Comparison of ENCODE assay signal across 30 cellular contexts in the genomic region with DNA sequence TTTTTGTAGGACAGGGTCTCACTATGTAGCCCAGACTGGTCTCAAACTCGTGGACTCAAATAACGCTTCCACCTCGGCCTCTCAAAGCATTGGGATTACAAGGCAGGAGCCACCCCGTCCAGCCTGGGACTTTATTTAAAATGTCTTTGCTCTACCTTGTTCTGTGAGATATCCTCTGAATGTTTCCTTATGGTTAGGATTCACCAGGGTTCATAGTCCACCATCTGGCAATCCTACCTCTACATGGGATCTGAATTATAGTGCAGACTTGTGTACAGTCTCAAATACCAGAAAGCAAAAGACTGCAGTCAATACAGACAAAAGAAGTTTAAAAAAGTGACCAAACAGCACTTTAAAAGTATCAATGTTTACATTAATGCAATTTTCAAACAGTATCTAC. TPM values are rescaled to one million over a fixed set of nuclear protein-coding genes. Genes with fewer than 3 reads are reported as not detected.
DNase-seq lines count a peak whose midpoint lies in the region; ATAC-seq, FAIRE-seq and TF ChIP-seq lines count a peak whose summit lies in the region.
"Had no signal": no experiment of that assay in that cellular context is flagged by ENCODE, and none has a peak within 500 bp of the region (broad histone marks: within the 10 kb centered on the region; RNA-seq: fewer than 3 reads in every experiment).

No MANE protein-coding gene starts in this region.

- no TSS peak for BruUV-seq in HepG2 (replicated peaks; lab: Mats Ljungman, UMichigan)

- H3K9me3 ChIP-seq in HepG2 (ENCODE audit: low read length) (no peaks in the 10 kb centered on the region), right lobe of liver (no peaks in the 10 kb centered on the region), endodermal cell (ENCODE audit: control insufficient read depth, low read length) (peaks cover 6% of the 10 kb centered on the region)
- H3K9me3 ChIP-seq: BE2C had no signal

- H3K4me3 Mint-ChIP-seq in progenitor cell of endocrine pancreas (ENCODE audit: low read depth) (no peak overlapping the region), endodermal cell (no peak overlapping the region)
- H3K4me3 Mint-ChIP-seq: CD14-positive monocyte; CD4-positive, alpha-beta memory T cell had no signal

- no peak for TF ChIP-seq RAD21 in HepG2 (CRISPR knock-in tag; IDR thresholded peaks at IDR 0.05)

- peaks cover 28% of the 10 kb centered on the region for H3K79me2 ChIP-seq in HepG2 (ENCODE audit: insufficient read depth, low read length)

- H3K27me3 ChIP-seq in HepG2 (ENCODE audit: control insufficient read depth in 1 of 2, insufficient read depth in 2 of 2, low read length in 2 of 2) (no peaks in the 10 kb centered on the region), right lobe of liver (no peaks in the 10 kb centered on the region), endodermal cell (ENCODE audit: control insufficient read depth, insufficient read depth, low read length, poor library complexity, severe bottlenecking) (no peaks in the 10 kb centered on the region)
- H3K27me3 ChIP-seq: BE2C, BLaER1 had no signal

- DNase-seq in HepG2 (ENCODE audit: low spot score) (no peak), right lobe of liver (no peak), left colon (no peak), progenitor cell of endocrine pancreas (ENCODE audit: low spot score, unreplicated experiment) (no peak), endodermal cell (no peak)
- DNase-seq in activated T-cell treated with anti-CD3 and anti-CD28 coated beads, Interleukin-2, amount 50 U/mL, for 48 hours = no peak
- DNase-seq: 8988T; ACHN; BE2C; C1 segment of cervical spinal cord; CD4-positive, alpha-beta memory T cell; CD4-positive, CD25-positive, alpha-beta regulatory T cell; CD8-positive, alpha-beta memory T cell; COR-L47; DMS 273 treated with DMSO at 0.1 percent for 48 hours; DMS153; DMS53; DMS79; DND-41; EL; GDM1 had no signal

- WGBS in HepG2 (ENCODE audit: low lambda C conversion rate) = 97% methylated on average over 4 of the region's 4 CpGs
- 95% methylated on average over 4 of the region's 4 CpGs for WGBS in right lobe of liver (ENCODE audit: insufficient coverage, low coverage, low lambda C conversion rate, missing lambda C conversion rate)
- 93 to 94% methylated on average over 4 of the region's 4 CpGs for WGBS in endodermal cell (ENCODE audit: insufficient coverage in 1 of 2, insufficient read length in 1 of 2), 2 experiments

- H3K9me3 Mint-ChIP-seq in progenitor cell of endocrine pancreas (ENCODE audit: low read depth) = no peaks in the 10 kb centered on the region
- peaks cover 6% of the 10 kb centered on the region for H3K9me3 Mint-ChIP-seq in endodermal cell
- H3K9me3 Mint-ChIP-seq: CD4-positive, alpha-beta memory T cell; CD4-positive, CD25-positive, alpha-beta regulatory T cell; CD8-positive, alpha-beta memory T cell had no signal

- H3K36me3 Mint-ChIP-seq in progenitor cell of endocrine pancreas (ENCODE audit: insufficient read depth) = peaks cover 29% of the 10 kb centered on the region
- peaks cover 37% of the 10 kb centered on the region for H3K36me3 Mint-ChIP-seq in endodermal cell (ENCODE audit: low read depth)

- H3K27ac ChIP-seq in HepG2 (ENCODE audit: extremely low read length, insufficient read depth, low read length) (no peak overlapping the region), right lobe of liver (no peak overlapping the region), endodermal cell (ENCODE audit: low read depth, low read length) (no peak overlapping the region)
- H3K27ac ChIP-seq: BLaER1 had no signal

- H3K4me1 Mint-ChIP-seq in progenitor cell of endocrine pancreas (ENCODE audit: low read depth) = peaks cover 6% of the 10 kb centered on the region
- H3K4me1 Mint-ChIP-seq in endodermal cell = peaks cover 6% of the 10 kb centered on the region

- in situ Hi-C loops in HepG2 (cut with HindIII; ENCODE audit: extremely low pct_ligation_motif_present, low pct_unique_long_range_greater_than_20kb) = no loop called here

- H4K20me1 ChIP-seq in HepG2 (ENCODE audit: insufficient read depth, low read length) = peaks cover 20% of the 10 kb centered on the region

- FAIRE-seq in HepG2 (lab: Jason Lieb, UNC) = peak; percentile 36
- FAIRE-seq: A204.1, GM12878, GM12892, GM18507, GM19239 had no signal

- no peak overlapping the region for H3K9ac ChIP-seq in HepG2 (ENCODE audit: insufficient read depth, low read depth, low read length)
- H3K9ac ChIP-seq in endodermal cell (ENCODE audit: extremely low read depth, low read length, poor library complexity, severe bottlenecking) = no peak overlapping the region
- H3K9ac ChIP-seq: BLaER1 had no signal

- H3K27ac Mint-ChIP-seq in progenitor cell of endocrine pancreas (peak overlapping the region; percentile 70), endodermal cell (no peak overlapping the region)
- H3K27ac Mint-ChIP-seq: CD14-positive monocyte; CD4-positive, alpha-beta memory T cell; CD4-positive, CD25-positive, alpha-beta regulatory T cell had no signal

- H3K4me2 ChIP-seq in HepG2 (ENCODE audit: low read depth, low read length) = no peak overlapping the region
- H3K4me2 ChIP-seq: BLaER1 had no signal

- no peak overlapping the region for H3K4me3 ChIP-seq in HepG2 (replicated peaks in 1 of 3; ENCODE audit: insufficient read depth in 1 of 3, low read depth in 2 of 3, low read length in 3 of 3)
- no peak overlapping the region for H3K4me3 ChIP-seq in right lobe of liver
- H3K4me3 ChIP-seq in endodermal cell (ENCODE audit: low read length) = no peak overlapping the region
- H3K4me3 ChIP-seq: BLaER1, GM12878 had no signal

- POLR2A ChIA-PET in HepG2 (lab: Yijun Ruan, JAX) = no interaction called here

- intact Hi-C loops in HepG2 (cut with micrococcal nuclease; ENCODE audit: unreplicated experiment) = no loop called here
- intact Hi-C loops in right lobe of liver (cut with DNase I) = no loop called here
- intact Hi-C loops in left colon (cut with DNase I, micrococcal nuclease) = no loop called here

- H3K4me1 ChIP-seq in HepG2 (ENCODE audit: insufficient read depth, low read length) = peaks cover 11% of the 10 kb centered on the region
- peaks cover 0 to 13% (median 0%) of the 10 kb centered on the region in 4 donors for H3K4me1 ChIP-seq in right lobe of liver
- H3K4me1 ChIP-seq in endodermal cell (ENCODE audit: control insufficient read depth, insufficient read depth, low read length) = no peaks in the 10 kb centered on the region
- H3K4me1 ChIP-seq: BE2C, BLaER1 had no signal

- TF ChIP-seq POLR2A in HepG2 (IDR thresholded peaks at IDR 0.05; ENCODE audit: insufficient read depth in 1 of 2, low read depth in 2 of 2, low read length in 2 of 2) (no peak), right lobe of liver (IDR thresholded peaks at IDR 0.05) (no peak)

- H3K27me3 Mint-ChIP-seq in progenitor cell of endocrine pancreas (no peaks in the 10 kb centered on the region), endodermal cell (ENCODE audit: insufficient read depth) (no peaks in the 10 kb centered on the region)
- H3K27me3 Mint-ChIP-seq: CD4-positive, alpha-beta memory T cell; CD4-positive, CD25-positive, alpha-beta regulatory T cell had no signal

- ATAC-seq in HepG2 = no peak
- no peak for ATAC-seq in right lobe of liver
- peak; percentile 99 for ATAC-seq in left colon
- ATAC-seq in GM18868 (IDR thresholded peaks at IDR 0.05; ENCODE audit: unreplicated experiment) = no peak
- ATAC-seq: GM12878 had no signal

- TF ChIP-seq EP300 in HepG2 (IDR thresholded peaks at IDR 0.05; ENCODE audit: low read depth in 2 of 2, low read length in 2 of 2) = no peak
- no peak for TF ChIP-seq EP300 in HepG2 (CRISPR knock-in tag; IDR thresholded peaks at IDR 0.05; ENCODE audit: borderline replicate concordance)

- TF ChIP-seq CTCF in HepG2 (CRISPR knock-in tag; IDR thresholded peaks at IDR 0.05) (no peak), right lobe of liver (IDR thresholded peaks at IDR 0.05) (no peak), progenitor cell of endocrine pancreas (IDR thresholded peaks at IDR 0.05; ENCODE audit: unreplicated experiment) (no peak), endodermal cell (conservative IDR thresholded peaks at IDR 0.05) (no peak)

- CTCF ChIA-PET in HepG2 (lab: Yijun Ruan, JAX; ENCODE audit: low intra/inter-chr PET ratio, low total read pairs) = no interaction called here

- H3K36me3 ChIP-seq in HepG2 (replicated peaks in 1 of 2; ENCODE audit: control insufficient read depth in 1 of 2, insufficient read depth in 2 of 2, low read length in 2 of 2) (peaks cover 6 to 28% of the 10 kb centered on the region in 2 experiments), right lobe of liver (peaks cover 0 to 32% (median 12%) of the 10 kb centered on the region in 4 donors), endodermal cell (ENCODE audit: control insufficient read depth, insufficient read depth, low read length) (peaks cover 33% of the 10 kb centered on the region)

- no peak overlapping the region for H2AFZ ChIP-seq in HepG2 (ENCODE audit: low read length)

RNA-seq across cellular contexts. Expression of a gene that starts 10.1 kb away (rescaled TPM):
- 40.9 and 55.0 TPM in 2 replicates for total RNA-seq in HepG2 (2016; rRNA removed; fragmentation: Illumina TruSeq; extraction: Trizol)
- total RNA-seq in HepG2 (2016; cell fraction: cytosol; rRNA removed; fragmentation: Illumina TruSeq; extraction: Trizol; ENCODE audit: low read depth) = 52.3 and 55.7 TPM in 2 replicates
- 43.2 and 52.1 TPM in 2 replicates for total RNA-seq in HepG2 (2016; cell fraction: insoluble cytoplasmic fraction; rRNA removed; fragmentation: Illumina TruSeq; extraction: Trizol)
- 86.1 and 93.3 TPM in 2 replicates for total RNA-seq in HepG2 (2016; cell fraction: membrane; rRNA removed; fragmentation: Illumina TruSeq; extraction: Trizol)
- 25.0 and 26.1 TPM in 2 replicates for total RNA-seq in HepG2 (2016; cell fraction: nucleus; rRNA removed; fragmentation: Illumina TruSeq; extraction: Trizol)
- polyA plus RNA-seq in HepG2 (2011; rRNA removed) = 22.0 and 29.2 TPM in 2 replicates
- polyA plus RNA-seq in HepG2 (2011; cell fraction: cytosol; rRNA removed) = 12.4 and 20.1 TPM in 2 replicates
- 8.6 and 10.7 TPM in 2 replicates for polyA plus RNA-seq in HepG2 (2011; cell fraction: nucleus; rRNA removed)
- polyA plus RNA-seq in HepG2 (2012) = 27.7 and 28.7 TPM in 2 replicates
- polyA plus RNA-seq in HepG2 (2016; cell fraction: cytosol; fragmentation: Illumina TruSeq; extraction: Trizol; ENCODE audit: low read depth) = 66.1 and 75.8 TPM in 2 replicates
- 58.6 and 61.4 TPM in 2 replicates for polyA plus RNA-seq in HepG2 (2016; cell fraction: insoluble cytoplasmic fraction; fragmentation: Illumina TruSeq; extraction: Trizol; ENCODE audit: low read depth)
- polyA plus RNA-seq in HepG2 (2016; cell fraction: membrane; fragmentation: Illumina TruSeq; extraction: Trizol; ENCODE audit: low read depth) = 84.0 and 89.1 TPM in 2 replicates
- polyA plus RNA-seq in HepG2 (2016; cell fraction: nucleus; fragmentation: Illumina TruSeq; extraction: Trizol; ENCODE audit: insufficient read depth, low read depth) = 40.7 and 42.0 TPM in 2 replicates
- 16.4 and 27.7 TPM in 2 replicates for polyA minus RNA-seq in HepG2 (2011; rRNA and poly(A)+ RNA removed; ENCODE audit: low replicate concordance)
- polyA minus RNA-seq in HepG2 (2011; cell fraction: cytosol; rRNA and poly(A)+ RNA removed) = 9.5 and 10.6 TPM in 2 replicates
- polyA minus RNA-seq in HepG2 (2011; cell fraction: nucleus; rRNA and poly(A)+ RNA removed) = 28.2 and 32.8 TPM in 2 replicates
- 10 to 100 TPM; 15.6 to 37.2 (median 26.7) TPM for total RNA-seq in right lobe of liver
- 10 to 100 TPM; 25.1 to 26.6 TPM for total RNA-seq in left colon
- 34.7 and 37.9 TPM in 2 replicates for total RNA-seq in progenitor cell of endocrine pancreas
- 10 to 100 TPM; 29.6 to 33.7 TPM for total RNA-seq in endodermal cell
- 40.6 TPM for polyA plus RNA-seq in endodermal cell (2013, experiment 1 of 2)
- 35.8 TPM for polyA plus RNA-seq in endodermal cell (2013, experiment 2 of 2)

RNA-seq across cellular contexts. Expression of a gene that starts 12.8 kb away (rescaled TPM):
- total RNA-seq in HepG2 (2016; rRNA removed; fragmentation: Illumina TruSeq; extraction: Trizol) (0.44 TPM in 1 of 2 replicates, not detected in the other), right lobe of liver (under 1 TPM in 4 of 6 experiments, not detected in 2; 0.19 to 0.54 (median 0.31) TPM), left colon (under 1 TPM in 1 of 2 donors, not detected in 1; 0.20 TPM), progenitor cell of endocrine pancreas (0.69 TPM in 1 of 2 replicates, not detected in the other), endodermal cell (under 1 TPM; 0.37 to 0.51 TPM)
- total RNA-seq in HepG2 (2016; cell fraction: cytosol; rRNA removed; fragmentation: Illumina TruSeq; extraction: Trizol; ENCODE audit: low read depth) = 0.26 and 0.91 TPM in 2 replicates
- total RNA-seq in HepG2 (2016; cell fraction: insoluble cytoplasmic fraction; rRNA removed; fragmentation: Illumina TruSeq; extraction: Trizol) = 0.24 and 0.28 TPM in 2 replicates
- 0.22 and 2.2 TPM in 2 replicates for total RNA-seq in HepG2 (2016; cell fraction: membrane; rRNA removed; fragmentation: Illumina TruSeq; extraction: Trizol)
- total RNA-seq in HepG2 (2016; cell fraction: nucleus; rRNA removed; fragmentation: Illumina TruSeq; extraction: Trizol) = 0.28 and 0.53 TPM in 2 replicates
- 0.17 and 0.25 TPM in 2 replicates for polyA plus RNA-seq in HepG2 (2011; rRNA removed)
- 0.03 and 0.05 TPM in 2 replicates for polyA plus RNA-seq in HepG2 (2011; cell fraction: cytosol; rRNA removed)
- 0.34 and 0.38 TPM in 2 replicates for polyA plus RNA-seq in HepG2 (2011; cell fraction: nucleus; rRNA removed)
- polyA plus RNA-seq in HepG2 (2012) = 0.24 and 0.85 TPM in 2 replicates
- 0.10 and 0.20 TPM in 2 replicates for polyA plus RNA-seq in HepG2 (2016; cell fraction: cytosol; fragmentation: Illumina TruSeq; extraction: Trizol; ENCODE audit: low read depth)
- 0.29 TPM in 1 of 2 replicates, not detected in the other for polyA plus RNA-seq in HepG2 (2016; cell fraction: insoluble cytoplasmic fraction; fragmentation: Illumina TruSeq; extraction: Trizol; ENCODE audit: low read depth)
- 0.64 TPM in 1 of 2 replicates, not detected in the other for polyA plus RNA-seq in HepG2 (2016; cell fraction: membrane; fragmentation: Illumina TruSeq; extraction: Trizol; ENCODE audit: low read depth)
- polyA plus RNA-seq in HepG2 (2016; cell fraction: nucleus; fragmentation: Illumina TruSeq; extraction: Trizol; ENCODE audit: insufficient read depth, low read depth) = 0.27 and 1.5 TPM in 2 replicates
- 1.5 and 5.4 TPM in 2 replicates for polyA minus RNA-seq in HepG2 (2011; rRNA and poly(A)+ RNA removed; ENCODE audit: low replicate concordance)
- polyA minus RNA-seq in HepG2 (2011; cell fraction: cytosol; rRNA and poly(A)+ RNA removed) = not detected in 2 replicates
- polyA minus RNA-seq in HepG2 (2011; cell fraction: nucleus; rRNA and poly(A)+ RNA removed) = 2.0 and 3.2 TPM in 2 replicates
- 0.14 TPM for polyA plus RNA-seq in endodermal cell (2013, experiment 1 of 2)
- not detected for polyA plus RNA-seq in endodermal cell (2013, experiment 2 of 2)
- total RNA-seq: Daoy had no signal
- polyA plus RNA-seq: CD14-positive monocyte; CD4-positive, alpha-beta memory T cell; CD4-positive, CD25-positive, alpha-beta regulatory T cell; CD8-positive, alpha-beta memory T cell had no signal
